In genomic region chr16:21048091-21048912, GRCh38 we compare ENCODE assay signal across 8 cellular contexts.
A peak's percentile ranks its signal among the peaks of the same experiment; 100 is the strongest.
DNase-seq lines count a peak whose midpoint lies in the region; ATAC-seq, FAIRE-seq and TF ChIP-seq lines count a peak whose summit lies in the region.
"Not testable (repeated sequence)": the region's sequence is repeated elsewhere in the genome, so short reads cannot be mapped to it uniquely, and the experiment has no call there.

No MANE protein-coding gene starts in this region.

- H3K36me3 ChIP-seq in Caco-2 (ENCODE audit: control insufficient read depth, insufficient read depth, low read length); GM23338 (ENCODE audit: insufficient read depth); HUES6 (ENCODE audit: control insufficient read depth, insufficient read depth, low read length); NT2/D1 (ENCODE audit: insufficient read depth, insufficient read length, low read length); small intestine (ENCODE audit: control insufficient read depth in 2 of 2, insufficient read depth in 2 of 2, low read length in 2 of 2): not testable (repeated sequence)

- DNase-seq in Caco-2 = peak; percentile 62 to 65
- not testable (repeated sequence) for DNase-seq in GM23338 (ENCODE audit: low spot score); NT2/D1 (ENCODE audit: low read depth, low spot score); activated CD4-positive, alpha-beta T cell treated with anti-CD3 and anti-CD28 coated beads, Interleukin-2, amount 10 ng/mL, durations not matched to agents 7 days and 5 days
- peak; percentile 27 for DNase-seq in glutamatergic neuron
- DNase-seq in nephron progenitor cell = peak; percentile 25
- peak; percentile 5 for DNase-seq in small intestine

- not testable (repeated sequence) for FAIRE-seq in small intestine (lab: Jason Lieb, UNC)

- H3K4me2 ChIP-seq in GM23338 = 0 out of 2 replicates have a peak overlapping the region, but pooled peaks have one; percentile 38

- H3K4me3 ChIP-seq in Caco-2 (ENCODE audit: low read depth, low read length) = peak overlapping the region; percentile 31
- peak overlapping the region; percentile 36; the same call in 1 of the 2 replicates for H3K4me3 ChIP-seq in GM23338
- H3K4me3 ChIP-seq in HUES6 (ENCODE audit: low read depth, low read length) = peak overlapping the region; percentile 33; the same call in 1 of the 2 replicates
- peak overlapping the region; percentile 21 for H3K4me3 ChIP-seq in NT2/D1 (ENCODE audit: insufficient read length, low read depth)
- H3K4me3 ChIP-seq in small intestine (ENCODE audit: low read depth in 1 of 2, low read length in 2 of 2) = peak overlapping the region in 1 of 2 donors; percentile 11

- CTCF ChIA-PET in Caco-2 (lab: Charles Lee) = interaction anchor here (0.7 kb wide), 1 partner anchor 668 kb away, joined by 3 read pairs; no protein-coding TSS in a partner anchor
- CTCF ChIA-PET in activated CD4-positive, alpha-beta T cell treated with anti-CD3 and anti-CD28 coated beads, Interleukin-2, amount 10 ng/mL, durations not matched to agents 7 days and 5 days (lab: Charles Lee) = interaction anchor here (0.6 kb wide), 1 partner anchor 591 kb away, joined by 4 read pairs; no protein-coding TSS in a partner anchor

- not testable (repeated sequence) for TF ChIP-seq CTCF in Caco-2 (IDR thresholded peaks at IDR 0.05; ENCODE audit: insufficient read depth in 1 of 2, low read depth in 1 of 2, low read length in 1 of 2, severe bottlenecking in 1 of 2, unreplicated experiment in 1 of 2); GM23338 (conservative IDR thresholded peaks at IDR 0.05; ENCODE audit: low read depth in 2 of 2); glutamatergic neuron (IDR thresholded peaks at IDR 0.05; ENCODE audit: partially characterized antibody, unreplicated experiment); nephron progenitor cell (IDR thresholded peaks at IDR 0.05)

- H3F3A ChIP-seq in GM23338 (replicated peaks; ENCODE audit: low read depth) = not testable (repeated sequence)

- H3K79me2 ChIP-seq in GM23338 (replicated peaks; ENCODE audit: insufficient read depth) = not testable (repeated sequence)

- POLR2A ChIA-PET in Caco-2 (lab: Charles Lee) = interaction anchor here (0.6 to 0.7 kb wide), 2 partner anchors 151 to 197 kb away, joined by 3 to 5 read pairs; no protein-coding TSS in a partner anchor
- POLR2A ChIA-PET in activated CD4-positive, alpha-beta T cell treated with anti-CD3 and anti-CD28 coated beads, Interleukin-2, amount 10 ng/mL, durations not matched to agents 7 days and 5 days (lab: Charles Lee) = not testable (repeated sequence)

- not testable (repeated sequence) for H3K36me3 Mint-ChIP-seq in Caco-2 (ENCODE audit: insufficient read depth, unreplicated experiment); GM23338 (ENCODE audit: low read depth); activated CD4-positive, alpha-beta T cell treated with anti-CD3 and anti-CD28 coated beads, Interleukin-2, amount 10 ng/mL, durations not matched to agents 7 days and 5 days (ENCODE audit: low read depth); glutamatergic neuron (ENCODE audit: unreplicated experiment); nephron progenitor cell (ENCODE audit: low read depth)

- BruUV-seq in Caco-2 (replicated peaks; lab: Mats Ljungman, UMichigan) = not testable (repeated sequence)

- H3K9me3 Mint-ChIP-seq in Caco-2 (ENCODE audit: unreplicated experiment); activated CD4-positive, alpha-beta T cell treated with anti-CD3 and anti-CD28 coated beads, Interleukin-2, amount 10 ng/mL, durations not matched to agents 7 days and 5 days; glutamatergic neuron (ENCODE audit: unreplicated experiment): not testable (repeated sequence)
- H3K9me3 Mint-ChIP-seq in GM23338 (peaks cover 11% of the 10 kb centered on the region; the same call in 2 of the 3 replicates), nephron progenitor cell (peaks cover 31% of the 10 kb centered on the region)

- H3K27me3 Mint-ChIP-seq in Caco-2 (ENCODE audit: insufficient read depth, unreplicated experiment); GM23338 (ENCODE audit: insufficient read depth, low read depth, poor library complexity); activated CD4-positive, alpha-beta T cell treated with anti-CD3 and anti-CD28 coated beads, Interleukin-2, amount 10 ng/mL, durations not matched to agents 7 days and 5 days; glutamatergic neuron (ENCODE audit: unreplicated experiment); nephron progenitor cell (ENCODE audit: low read depth, poor library complexity): not testable (repeated sequence)

- not testable (repeated sequence) for H3K27me3 ChIP-seq in Caco-2 (replicated peaks; ENCODE audit: control insufficient read depth, insufficient read depth, low read length); GM23338 (ENCODE audit: insufficient read depth); HUES6 (ENCODE audit: control insufficient read depth, insufficient read depth, low read length); NT2/D1 (ENCODE audit: insufficient read depth, insufficient read length); small intestine (ENCODE audit: control insufficient read depth in 2 of 2, insufficient read depth in 2 of 2, low read length in 2 of 2)

- H3K9ac ChIP-seq in HUES6 (ENCODE audit: low read length); NT2/D1 (ENCODE audit: insufficient read length, low read depth): not testable (repeated sequence)

- H3K4me1 Mint-ChIP-seq in Caco-2 (ENCODE audit: low read depth, unreplicated experiment); GM23338; activated CD4-positive, alpha-beta T cell treated with anti-CD3 and anti-CD28 coated beads, Interleukin-2, amount 10 ng/mL, durations not matched to agents 7 days and 5 days; glutamatergic neuron (ENCODE audit: low read depth, unreplicated experiment); nephron progenitor cell: not testable (repeated sequence)

- H3K4me1 ChIP-seq in Caco-2; GM23338 (ENCODE audit: insufficient read depth); HUES6 (ENCODE audit: control insufficient read depth, insufficient read depth, low read length); NT2/D1 (ENCODE audit: insufficient read depth, insufficient read length); small intestine (ENCODE audit: control insufficient read depth in 2 of 2, insufficient read depth in 1 of 2, low read depth in 1 of 2, low read length in 1 of 2): not testable (repeated sequence)

- peak overlapping the region; percentile 78 for H3K4me3 Mint-ChIP-seq in Caco-2 (ENCODE audit: unreplicated experiment)
- not testable (repeated sequence) for H3K4me3 Mint-ChIP-seq in GM23338; activated CD4-positive, alpha-beta T cell treated with anti-CD3 and anti-CD28 coated beads, Interleukin-2, amount 10 ng/mL, durations not matched to agents 7 days and 5 days; glutamatergic neuron (ENCODE audit: unreplicated experiment); nephron progenitor cell

- peak overlapping the region; percentile 85 for H2AFZ ChIP-seq in GM23338

- intact Hi-C loops in Caco-2 (cut with micrococcal nuclease; ENCODE audit: unreplicated experiment) = not testable (repeated sequence)

- H3K27ac Mint-ChIP-seq in Caco-2 (ENCODE audit: unreplicated experiment) = peak overlapping the region; percentile 74
- H3K27ac Mint-ChIP-seq in GM23338; glutamatergic neuron (ENCODE audit: unreplicated experiment); nephron progenitor cell: not testable (repeated sequence)
- peak overlapping the region; percentile 57 for H3K27ac Mint-ChIP-seq in activated CD4-positive, alpha-beta T cell treated with anti-CD3 and anti-CD28 coated beads, Interleukin-2, amount 10 ng/mL, durations not matched to agents 7 days and 5 days

- not testable (repeated sequence) for H3K9me3 ChIP-seq in Caco-2; HUES6 (ENCODE audit: control insufficient read depth, insufficient read depth, low read depth, low read length); small intestine (ENCODE audit: control insufficient read depth, low read depth)
- H3K9me3 ChIP-seq in NT2/D1 (ENCODE audit: insufficient read depth, low read length) = peaks cover 16% of the 10 kb centered on the region; the same call in 1 of the 2 replicates

- H3K9me2 ChIP-seq in GM23338 (ENCODE audit: insufficient read depth) = not testable (repeated sequence)

- not testable (repeated sequence) for H3K27ac ChIP-seq in GM23338 (ENCODE audit: low read depth); HUES6 (ENCODE audit: low read depth, low read length); small intestine (ENCODE audit: low read depth in 1 of 2, low read length in 1 of 2)

- not testable (repeated sequence) for ATAC-seq in GM23338

- 15 to 55% (median 38%) methylated on average over 29 to 31 of the region's 31 CpGs for WGBS in small intestine, 3 donors

- H4K20me1 ChIP-seq in GM23338 (replicated peaks; ENCODE audit: insufficient read depth) = not testable (repeated sequence)
